ENCODE assay signal across 17 cellular contexts in genomic region chr4:158896459-158897238, GRCh38.
DNase-seq lines count a peak whose midpoint lies in the region; ATAC-seq, FAIRE-seq and TF ChIP-seq lines count a peak whose summit lies in the region.
"Had no signal": no experiment of that assay in that cellular context is flagged by ENCODE, and none has a peak within 500 bp of the region (broad histone marks: within the 10 kb centered on the region; RNA-seq: fewer than 3 reads in every experiment).

No MANE protein-coding gene starts in this region.

- H3K9me1 ChIP-seq in IMR-90 (ENCODE audit: insufficient read depth, low read length) = peaks cover 7% of the 10 kb centered on the region

- H3K27me3 ChIP-seq in IMR-90 (ENCODE audit: control insufficient read depth, insufficient read depth, low read length) (no peaks in the 10 kb centered on the region), astrocyte (ENCODE audit: insufficient read depth, low read length) (no peaks in the 10 kb centered on the region), stomach (no peaks in the 10 kb centered on the region), left lung (no peaks in the 10 kb centered on the region)
- H3K27me3 ChIP-seq: adrenal gland had no signal

- no peak overlapping the region for H2AK5ac ChIP-seq in IMR-90 (ENCODE audit: low read depth, low read length)

- TF ChIP-seq POLR2A in IMR-90 (IDR thresholded peaks at IDR 0.05; ENCODE audit: low read depth, low read length) (no peak), stomach (IDR thresholded peaks at IDR 0.05) (no peak)

- H4K91ac ChIP-seq in IMR-90 (ENCODE audit: insufficient read depth, low read depth, low read length) = no peak overlapping the region

- DNase-seq in IMR-90 (no peak), astrocyte (ENCODE audit: low read depth) (no peak), glomerular endothelial cell (ENCODE audit: extremely low read depth, low read depth, low spot score) (peak; percentile 45), stomach (no peak), left lung (no peak), posterior cingulate gyrus (no peak)
- DNase-seq in activated CD4-positive, alpha-beta T cell treated with anti-CD3 and anti-CD28 coated beads, Interleukin-2, amount 50 U/mL, for 4 hours = no peak
- DNase-seq: activated CD4-positive, alpha-beta T cell treated with anti-CD3 and anti-CD28 coated beads, Interleukin-2, amount 50 U/mL, for 1 hour; adrenal gland; NCI-H1105; NK-92 treated with Interleukin-12 subunit alpha and Interleukin-12 subunit beta, amount 100 ng/mL, for 24 hours; SHP77 treated with DMSO at 0.1 percent for 48 hours; stimulated activated naive CD8-positive, alpha-beta T cell treated with anti-CD3 and anti-CD28 coated beads, Interleukin-15, amount 100 ng/mL, for 72 hours; T1000 had no signal

- CTCF ChIA-PET in IMR-90 (lab: Yijun Ruan, JAX) = no interaction called here

- no peak overlapping the region for H2BK120ac ChIP-seq in IMR-90 (ENCODE audit: low read depth, low read length)

- H3K4me2 ChIP-seq in IMR-90 (ENCODE audit: low read depth, low read length) = no peak overlapping the region
- H3K4me2 ChIP-seq in astrocyte (ENCODE audit: low read length) = no peak overlapping the region

- H3K23ac ChIP-seq in IMR-90 (ENCODE audit: low read depth, low read length) = no peak overlapping the region

- no CpG with 5 or more reads among the region's 14 CpGs for WGBS in IMR-90 (ENCODE audit: extremely low coverage in 2 of 2, insufficient read length in 1 of 2), 2 experiments
- 72 to 81% (median 76%) methylated on average over 14 of the region's 14 CpGs for WGBS in stomach, 5 donors

- TF ChIP-seq RAD21 in IMR-90 (IDR thresholded peaks at IDR 0.05; ENCODE audit: low read length) = no peak

- H2BK15ac ChIP-seq in IMR-90 (ENCODE audit: low read depth, low read length) = no peak overlapping the region

- no peaks in the 10 kb centered on the region for H3K9me3 ChIP-seq in IMR-90 (ENCODE audit: control insufficient read depth, insufficient read depth, low read length)
- no peaks in the 10 kb centered on the region for H3K9me3 ChIP-seq in astrocyte (ENCODE audit: insufficient read depth, low read depth, low read length)
- H3K9me3 ChIP-seq in stomach = no peaks in the 10 kb centered on the region
- no peaks in the 10 kb centered on the region for H3K9me3 ChIP-seq in left lung
- H3K9me3 ChIP-seq: adrenal gland had no signal

- ATAC-seq in IMR-90 (ENCODE audit: low read depth) (peak; percentile 32; the same call in 1 of the 2 replicates), left lung (no peak)
- ATAC-seq: stimulated activated naive CD8-positive, alpha-beta T cell treated with anti-CD3 and anti-CD28 coated beads, Interleukin-15, amount 100 ng/mL, for 72 hours had no signal

- H4K20me1 ChIP-seq in IMR-90 (ENCODE audit: insufficient read depth, low read length) (no peaks in the 10 kb centered on the region), astrocyte (ENCODE audit: insufficient read depth, low read length) (no peaks in the 10 kb centered on the region)

- H4K5ac ChIP-seq in IMR-90 (ENCODE audit: low read depth, low read length) = no peak overlapping the region

- H3K9ac ChIP-seq in IMR-90 (ENCODE audit: low read depth, low read length) (no peak overlapping the region), astrocyte (ENCODE audit: low read length) (no peak overlapping the region)

- H2BK20ac ChIP-seq in IMR-90 (ENCODE audit: low read depth, low read length) = no peak overlapping the region; the same call in 1 of the 2 replicates

- no peak overlapping the region for H3K4ac ChIP-seq in IMR-90 (ENCODE audit: low read depth, low read length)

- TF ChIP-seq EP300 in stomach (IDR thresholded peaks at IDR 0.05) = no peak

- no peak overlapping the region for H2AFZ ChIP-seq in IMR-90 (replicated peaks; ENCODE audit: low read length, poor library complexity)
- H2AFZ ChIP-seq in astrocyte (ENCODE audit: low read depth, low read length) = no peak overlapping the region

- no peak overlapping the region for H3K18ac ChIP-seq in IMR-90 (ENCODE audit: low read depth, low read length)

- peaks cover 3% of the 10 kb centered on the region for H3K4me1 Mint-ChIP-seq in astrocyte (ENCODE audit: low read depth, unreplicated experiment)

- H3K14ac ChIP-seq in IMR-90 (replicated peaks; ENCODE audit: low read depth, low read length) = no peak overlapping the region

- dilution Hi-C loops in IMR-90 (cut with HindIII; ENCODE audit: low sequenced_read_pairs, unreplicated experiment) = no loop called here

- no peak for FAIRE-seq in astrocyte (lab: Jason Lieb, UNC)
- FAIRE-seq: GM12891 had no signal

- peaks cover 0 to 9% of the 10 kb centered on the region in 2 experiments; a peak in 2 of 4 replicates for H3K79me1 ChIP-seq in IMR-90 (ENCODE audit: low read depth in 1 of 2, low read length in 2 of 2)

- no peak overlapping the region for H3K56ac ChIP-seq in IMR-90 (ENCODE audit: extremely low read depth, insufficient read depth, low read length)

- POLR2A ChIA-PET in IMR-90 (lab: Charles Lee; ENCODE audit: unreplicated experiment) = no interaction called here

- H2BK5ac ChIP-seq in IMR-90 (ENCODE audit: low read depth, low read length, poor library complexity, severe bottlenecking) = peak overlapping the region; percentile 4

- H3K4me1 ChIP-seq in IMR-90 (ENCODE audit: control insufficient read depth, insufficient read depth, low read length) (peaks cover 6% of the 10 kb centered on the region), astrocyte (ENCODE audit: insufficient read depth, low read length) (no peaks in the 10 kb centered on the region), stomach (peaks cover 0 to 13% (median 7%) of the 10 kb centered on the region in 4 donors), left lung (peaks cover 0 to 9% of the 10 kb centered on the region in 2 donors)
- H3K4me1 ChIP-seq: adrenal gland had no signal

- no peak for TF ChIP-seq CTCF in IMR-90 (conservative IDR thresholded peaks at IDR 0.05; ENCODE audit: low read depth, low read length)
- TF ChIP-seq CTCF in astrocyte (IDR thresholded peaks at IDR 0.05; ENCODE audit: insufficient read depth, low read depth, low read length) = no peak
- no peak for TF ChIP-seq CTCF in stomach (IDR thresholded peaks at IDR 0.05)
- TF ChIP-seq CTCF in left lung (IDR thresholded peaks at IDR 0.05) = no peak

- H3K36me3 ChIP-seq in IMR-90 (ENCODE audit: control insufficient read depth, insufficient read depth, low read length) (peaks cover 7% of the 10 kb centered on the region; the same call in 1 of the 2 replicates), astrocyte (ENCODE audit: insufficient read depth, low read length) (peaks cover 3% of the 10 kb centered on the region), stomach (peaks cover 10 to 52% (median 43%) of the 10 kb centered on the region in 4 donors), left lung (peaks cover 0 to 36% of the 10 kb centered on the region in 2 donors)
- H3K36me3 ChIP-seq: adrenal gland had no signal

- intact Hi-C loops in IMR-90 (cut with micrococcal nuclease) = no loop called here
- intact Hi-C loops in stomach (cut with DNase I; ENCODE audit: low total_unique reads) = no loop called here
- intact Hi-C loops in left lung (cut with DNase I) = no loop called here
- intact Hi-C loops in posterior cingulate gyrus (cut with DNase I) = no loop called here

- H3K27me3 Mint-ChIP-seq in astrocyte (ENCODE audit: low read depth, unreplicated experiment) = no peaks in the 10 kb centered on the region
- H3K27me3 Mint-ChIP-seq: stimulated activated naive CD8-positive, alpha-beta T cell treated with anti-CD3 and anti-CD28 coated beads, Interleukin-15, amount 100 ng/mL, for 72 hours had no signal

- in situ Hi-C loops in IMR-90 (cut with MboI; ENCODE audit: low sequenced_read_pairs) = no loop called here

- H4K8ac ChIP-seq in IMR-90 (ENCODE audit: low read depth in 2 of 2, low read length in 2 of 2) = no peak overlapping the region

- BruUV-seq in IMR-90 (replicated peaks; lab: Mats Ljungman, UMichigan) = no TSS peak

- no peak overlapping the region for H2AK9ac ChIP-seq in IMR-90 (replicated peaks; ENCODE audit: low read depth, low read length, poor library complexity)

- no peak overlapping the region for H3K4me3 Mint-ChIP-seq in astrocyte (ENCODE audit: unreplicated experiment)
- H3K4me3 Mint-ChIP-seq: stimulated activated naive CD8-positive, alpha-beta T cell treated with anti-CD3 and anti-CD28 coated beads, Interleukin-15, amount 100 ng/mL, for 72 hours had no signal

- H3K36me3 Mint-ChIP-seq in astrocyte (ENCODE audit: low read depth, unreplicated experiment) = peaks cover 5% of the 10 kb centered on the region

- peaks cover 9% of the 10 kb centered on the region for H3K9me3 Mint-ChIP-seq in astrocyte (ENCODE audit: unreplicated experiment)

- no peaks in the 10 kb centered on the region for H3K79me2 ChIP-seq in astrocyte (ENCODE audit: insufficient read depth, low read length)

- H3K27ac ChIP-seq in IMR-90 (ENCODE audit: insufficient read depth, low read length) (no peak overlapping the region), astrocyte (ENCODE audit: low read depth, low read length) (no peak overlapping the region), stomach (peak overlapping the region in 3 of 5 donors; percentile 14 to 31 (median 16)), left lung (peak overlapping the region in 1 of 2 donors; percentile 38)

- H3K4me3 ChIP-seq in IMR-90 (ENCODE audit: insufficient read depth, low read depth, low read length) (no peak overlapping the region), astrocyte (ENCODE audit: insufficient read depth, low read depth, low read length) (no peak overlapping the region), stomach (no peak overlapping the region), left lung (no peak overlapping the region)
- H3K4me3 ChIP-seq: adrenal gland, skin epidermis had no signal

- peak overlapping the region; percentile 70 for H3K27ac Mint-ChIP-seq in astrocyte (ENCODE audit: unreplicated experiment)
- H3K27ac Mint-ChIP-seq: activated T-helper 2 cell treated with anti-CD3 and anti-CD28 coated beads, Interferon-gamma antibody, Interleukin-2, Interleukin-4, amounts not matched to agents 10 μg/mL and 5 μg/mL and 100 μg/mL, durations not matched to agents 14 hours and 24 hours and 36 hours; stimulated activated naive CD8-positive, alpha-beta T cell treated with anti-CD3 and anti-CD28 coated beads, Interleukin-15, amount 100 ng/mL, for 72 hours had no signal

TF ChIP-seq in IMR-90, 13 proteins besides CTCF, POLR2A, EP300 and RAD21:
- TF ChIP-seq MXI1 (IDR thresholded peaks at IDR 0.05; ENCODE audit: borderline replicate concordance, low read depth, low read length) = no peak
TF ChIP-seq in IMR-90: peak in this region for 0.

Comparison
In these comparisons a context has a peak if more than half of its experiments do, and no peak if none do; other contexts are left out.
1. H3K27ac ChIP-seq: peak in stomach (3 of 5); none in IMR-90 (single experiment) and astrocyte (single experiment).